ENCODE assay signal across 8 cellular contexts in genomic region chr16:31179747-31180458, GRCh38. TPM values are rescaled to one million over a fixed set of nuclear protein-coding genes. Genes with fewer than 3 reads are reported as not detected.
DNase-seq lines count a peak whose midpoint lies in the region; ATAC-seq and TF ChIP-seq lines count a peak whose summit lies in the region.

FUS (plus strand) TSS chr16:31180139; CDS start chr16:31180215, 76 bp downstream.

- peak; percentile 100 for TF ChIP-seq POLR2A in GM15510 (IDR thresholded peaks at IDR 0.05; ENCODE audit: borderline replicate concordance, extremely low read depth, insufficient read length)
- TF ChIP-seq POLR2A in prostate gland (IDR thresholded peaks at IDR 0.05): peak; percentile 91

- ATAC-seq in HG02852 (IDR thresholded peaks at IDR 0.05; ENCODE audit: unreplicated experiment) (peak; percentile 57), left cardiac atrium (peak; percentile 83 to 86)

- no peaks in the 10 kb centered on the region for H3K27me3 ChIP-seq in prostate gland (replicated peaks; ENCODE audit: insufficient read depth)

- peaks cover 41% of the 10 kb centered on the region for H3K36me3 Mint-ChIP-seq in T-helper 1 cell treated with Interleukin-12 subunit alpha and Interleukin-12 subunit beta and Interleukin-4 antibody, amounts not matched to agents 30 μg/mL and 1 μg/mL, for 36 hours (ENCODE audit: low read depth)

- under 1% methylated on average over 68 of the region's 69 CpGs for WGBS in prostate gland

- peak within 1 kb of the TSS; percentile 98 for H3K27ac Mint-ChIP-seq in T-helper 1 cell treated with Interleukin-12 subunit alpha and Interleukin-12 subunit beta and Interleukin-4 antibody, amounts not matched to agents 30 μg/mL and 1 μg/mL, for 36 hours

- peaks cover 45% of the 10 kb centered on the region for H3K4me1 Mint-ChIP-seq in T-helper 1 cell treated with Interleukin-12 subunit alpha and Interleukin-12 subunit beta and Interleukin-4 antibody, amounts not matched to agents 30 μg/mL and 1 μg/mL, for 36 hours (ENCODE audit: low read depth)

- TF ChIP-seq CTCF in prostate gland (IDR thresholded peaks at IDR 0.05): peak in 1 of 4 experiments; percentile 4

- H3K36me3 ChIP-seq in prostate gland: no peaks in the 10 kb centered on the region

- H3K4me3 ChIP-seq in prostate gland: peak within 1 kb of the TSS; percentile 95 to 99

- peaks cover 18% of the 10 kb centered on the region for H3K4me1 ChIP-seq in prostate gland (replicated peaks)

- no peaks in the 10 kb centered on the region for H3K27me3 Mint-ChIP-seq in T-helper 1 cell treated with Interleukin-12 subunit alpha and Interleukin-12 subunit beta and Interleukin-4 antibody, amounts not matched to agents 30 μg/mL and 1 μg/mL, for 36 hours (ENCODE audit: low read depth)

- intact Hi-C loops in left cardiac atrium (cut with DNase I) (loop anchor here in 1 of 2 donors (5.0 kb wide), 1 partner anchor 262 kb away; the partner anchor contains the start of gene ZNF843), prostate gland (cut with DNase I) (loop anchor here (1.0 to 5.0 kb wide), 3 partner anchors 38 to 263 kb away; partner anchors contain the start of genes STX4 and ZNF843)

- peak within 1 kb of the TSS; percentile 98 for H3K27ac ChIP-seq in prostate gland

- no peaks in the 10 kb centered on the region for H3K9me3 ChIP-seq in prostate gland

- DNase-seq in NCI-H146 (lab: John Stamatoyannopoulos, UW) (peak; percentile 93), amniotic stem cell (lab: John Stamatoyannopoulos, UW) (peak; percentile 70), left cardiac atrium (peak; percentile 93), prostate gland (ENCODE audit: low spot score) (peak; percentile 90), ureter (ENCODE audit: low spot score) (peak; percentile 96)

- H3K9me3 Mint-ChIP-seq in T-helper 1 cell treated with Interleukin-12 subunit alpha and Interleukin-12 subunit beta and Interleukin-4 antibody, amounts not matched to agents 30 μg/mL and 1 μg/mL, for 36 hours: no peaks in the 10 kb centered on the region

- H3K4me3 Mint-ChIP-seq in T-helper 1 cell treated with Interleukin-12 subunit alpha and Interleukin-12 subunit beta and Interleukin-4 antibody, amounts not matched to agents 30 μg/mL and 1 μg/mL, for 36 hours: peak within 1 kb of the TSS; percentile 92

RNA-seq across cellular contexts. Expression of gene FUS, which starts in this region (rescaled TPM):
- total RNA-seq in left cardiac atrium: 100 to 1,000 TPM in 1 of 2 donors, 10 to 100 TPM in 1; 99.5 to 192 TPM
- total RNA-seq in prostate gland: 10 to 100 TPM; 48.6 to 87.5 TPM
- 390 TPM for total RNA-seq in ureter

Comparison
In these comparisons a context has a peak if more than half of its experiments do, and no peak if none do; other contexts are left out.
1. Peak in every context shown above with its lines: DNase-seq, ATAC-seq, H3K4me3 ChIP-seq and H3K27ac ChIP-seq.